In genomic region chr6:27374824-27375612, GRCh38 we compare ENCODE assay signal across 8 cellular contexts. TPM values are rescaled to one million over a fixed set of nuclear protein-coding genes. Genes with fewer than 3 reads are reported as not detected.
A peak's percentile ranks its signal among the peaks of the same experiment; 100 is the strongest.
DNase-seq lines count a peak whose midpoint lies in the region; ATAC-seq and TF ChIP-seq lines count a peak whose summit lies in the region.

No MANE protein-coding gene starts in this region.

- no peak for TF ChIP-seq CTCF in RWPE1 (conservative IDR thresholded peaks at IDR 0.05; ENCODE audit: low read depth)
- no peak for TF ChIP-seq CTCF in neural progenitor cell (IDR thresholded peaks at IDR 0.05)

- H3K4me1 ChIP-seq in neural progenitor cell: no peaks in the 10 kb centered on the region

- no peaks in the 10 kb centered on the region for H3K79me2 ChIP-seq in neural progenitor cell (ENCODE audit: low read depth)

- H2AFZ ChIP-seq in neural progenitor cell (replicated peaks): peak overlapping the region; percentile 95

- H3K4me3 Mint-ChIP-seq in neural progenitor cell: peak overlapping the region; percentile 92
- peak overlapping the region; percentile 93 to 97 for H3K4me3 Mint-ChIP-seq in stimulated activated naive CD8-positive, alpha-beta T cell treated with anti-CD3 and anti-CD28 coated beads, Interleukin-15, amount 100 ng/mL, for 72 hours

- peaks cover 8% of the 10 kb centered on the region for H3K4me1 Mint-ChIP-seq in neural progenitor cell
- peaks cover 30% of the 10 kb centered on the region for H3K4me1 Mint-ChIP-seq in stimulated activated naive CD8-positive, alpha-beta T cell treated with anti-CD3 and anti-CD28 coated beads, Interleukin-15, amount 100 ng/mL, for 72 hours

- no peak overlapping the region for H3K9ac ChIP-seq in neural progenitor cell

- POLR2A ChIA-PET in RWPE1 (lab: Yijun Ruan, JAX; ENCODE audit: low non-redundant PET): no interaction called here

- H3K27me3 Mint-ChIP-seq in neural progenitor cell (ENCODE audit: insufficient read depth, low read depth): peaks cover 4% of the 10 kb centered on the region
- H3K27me3 Mint-ChIP-seq in stimulated activated naive CD8-positive, alpha-beta T cell treated with anti-CD3 and anti-CD28 coated beads, Interleukin-15, amount 100 ng/mL, for 72 hours: no peaks in the 10 kb centered on the region

- peak overlapping the region; percentile 71 for H3K4me3 ChIP-seq in neural progenitor cell

- peak overlapping the region; percentile 40 for H3K27ac ChIP-seq in RWPE1
- H3K27ac ChIP-seq in neural progenitor cell: no peak overlapping the region

- H4K20me1 ChIP-seq in neural progenitor cell (ENCODE audit: low read depth): no peaks in the 10 kb centered on the region

- H3F3A ChIP-seq in neural progenitor cell (ENCODE audit: low read depth): no peaks in the 10 kb centered on the region

- peaks cover 2% of the 10 kb centered on the region for H3K9me3 Mint-ChIP-seq in neural progenitor cell
- H3K9me3 Mint-ChIP-seq in stimulated activated naive CD8-positive, alpha-beta T cell treated with anti-CD3 and anti-CD28 coated beads, Interleukin-15, amount 100 ng/mL, for 72 hours: peaks cover 0 to 5% of the 10 kb centered on the region in 2 donors

- peaks cover 12% of the 10 kb centered on the region for H3K27me3 ChIP-seq in neural progenitor cell

- H3K36me3 ChIP-seq in neural progenitor cell: no peaks in the 10 kb centered on the region

- no peak overlapping the region for H3K27ac Mint-ChIP-seq in neural progenitor cell
- peak overlapping the region; percentile 19 to 65 for H3K27ac Mint-ChIP-seq in stimulated activated naive CD8-positive, alpha-beta T cell treated with anti-CD3 and anti-CD28 coated beads, Interleukin-15, amount 100 ng/mL, for 72 hours

- no peaks in the 10 kb centered on the region for H3K9me3 ChIP-seq in neural progenitor cell (ENCODE audit: low read depth)

- H3K4me2 ChIP-seq in neural progenitor cell: peak overlapping the region; percentile 84

- DNase-seq in DMS153 (lab: John Stamatoyannopoulos, UW): peak; percentile 71
- peak; percentile 81 for DNase-seq in RWPE1 (ENCODE audit: low spot score)
- DNase-seq in activated naive CD4-positive, alpha-beta T cell treated with anti-CD3 and anti-CD28 coated beads, Interleukin-2, amount 50 U/mL, for 16 hours: peak; percentile 79
- DNase-seq in germinal center (ENCODE audit: low spot score): peak; percentile 58
- peak; percentile 92 for DNase-seq in neural progenitor cell (ENCODE audit: low spot score)
- peak; percentile 73 to 79 for DNase-seq in stimulated activated naive CD8-positive, alpha-beta T cell treated with anti-CD3 and anti-CD28 coated beads, Interleukin-15, amount 100 ng/mL, for 72 hours
- DNase-seq in GOT3 (lab: John Stamatoyannopoulos, UW): no peak

- ATAC-seq in HG03378 (IDR thresholded peaks at IDR 0.05; ENCODE audit: unreplicated experiment): peak; percentile 51
- ATAC-seq in stimulated activated naive CD8-positive, alpha-beta T cell treated with anti-CD3 and anti-CD28 coated beads, Interleukin-15, amount 100 ng/mL, for 72 hours: peak; percentile 99

- CTCF ChIA-PET in RWPE1 (lab: Yijun Ruan, JAX): interaction anchor here (0.6 kb wide), 2 partner anchors 22 to 83 kb away, joined by 3 read pairs; no protein-coding TSS in a partner anchor

- no peaks in the 10 kb centered on the region for H3K36me3 Mint-ChIP-seq in neural progenitor cell

RNA-seq across cellular contexts. Expression of gene ZNF391, which starts 13.5 kb away (rescaled TPM):
- total RNA-seq in neural progenitor cell (ENCODE audit: low replicate concordance): 9.6 and 16.5 TPM in 2 replicates
